ENCODE assay signal across 1 cellular context in genomic region chr7:73624669-73625001, GRCh38.
TF ChIP-seq lines count a peak whose summit lies in the region.

No MANE protein-coding gene starts in this region.

TF ChIP-seq in HEK293T, 16 proteins besides CTCF, POLR2A, EP300 and RAD21 (continued from another document):
- TF ChIP-seq PKNOX1 (IDR thresholded peaks at IDR 0.05) (no peak), CTBP1 (IDR thresholded peaks at IDR 0.05; ENCODE audit: borderline replicate concordance) (no peak), BHLHE40 (IDR thresholded peaks at IDR 0.05; ENCODE audit: borderline replicate concordance) (no peak), FOXK2 (IDR thresholded peaks at IDR 0.05) (no peak), FOXM1 (IDR thresholded peaks at IDR 0.05; ENCODE audit: borderline replicate concordance) (no peak)
